In genomic region chr19:49148784-49149651, GRCh38 we compare ENCODE assay signal across 8 cellular contexts. TPM values are rescaled to one million over a fixed set of nuclear protein-coding genes. Genes with fewer than 3 reads are reported as not detected.
DNase-seq lines count a peak whose midpoint lies in the region; ATAC-seq, FAIRE-seq and TF ChIP-seq lines count a peak whose summit lies in the region.

No MANE protein-coding gene starts in this region.

- peaks cover 2% of the 10 kb centered on the region; the same call in 1 of the 2 replicates for H4K20me1 ChIP-seq in DND-41 (ENCODE audit: insufficient read depth, low read length)
- H4K20me1 ChIP-seq in neural progenitor cell (ENCODE audit: low read depth) = peaks cover 6% of the 10 kb centered on the region

- H3K9me3 Mint-ChIP-seq in neural progenitor cell = no peaks in the 10 kb centered on the region

- H3K4me3 ChIP-seq in DND-41 (ENCODE audit: low read depth in 1 of 2, low read length in 2 of 2) = no peak overlapping the region
- peak overlapping the region; percentile 67 for H3K4me3 ChIP-seq in neural progenitor cell

- TF ChIP-seq CTCF in DND-41 (IDR thresholded peaks at IDR 0.05; ENCODE audit: borderline replicate concordance, extremely low read depth, low read length, poor library complexity, severe bottlenecking) (no peak), neural progenitor cell (IDR thresholded peaks at IDR 0.05) (no peak)

- H3K4me3 Mint-ChIP-seq in neural progenitor cell = peak overlapping the region; percentile 96

- H3K4me2 ChIP-seq in DND-41 (ENCODE audit: insufficient read depth, low read length) = no peak overlapping the region
- peak overlapping the region; percentile 92 for H3K4me2 ChIP-seq in neural progenitor cell

- H3K36me3 Mint-ChIP-seq in neural progenitor cell = peaks cover 1% of the 10 kb centered on the region

- H3K27me3 ChIP-seq in DND-41 (ENCODE audit: insufficient read depth, low read length, poor library complexity) = no peaks in the 10 kb centered on the region
- H3K27me3 ChIP-seq in neural progenitor cell = peaks cover 34% of the 10 kb centered on the region

- H3K27ac ChIP-seq in DND-41 (ENCODE audit: low read length) (no peak overlapping the region), neural progenitor cell (no peak overlapping the region)

- ATAC-seq in DND-41 (ENCODE audit: insufficient read depth, low read depth) (no peak), GM21529 (IDR thresholded peaks at IDR 0.05; ENCODE audit: unreplicated experiment) (no peak)

- peaks cover 62% of the 10 kb centered on the region for H3F3A ChIP-seq in neural progenitor cell (ENCODE audit: low read depth)

- H3K4me1 Mint-ChIP-seq in neural progenitor cell = peaks cover 36% of the 10 kb centered on the region

- H2AFZ ChIP-seq in DND-41 (ENCODE audit: low read depth, low read length) (no peak overlapping the region), neural progenitor cell (replicated peaks) (peak overlapping the region; percentile 68)

- 0 out of 2 replicates have a peak, but pooled peaks cover 5% of the 10 kb centered on the region for H3K36me3 ChIP-seq in DND-41 (ENCODE audit: insufficient read depth, low read length)
- no peaks in the 10 kb centered on the region for H3K36me3 ChIP-seq in neural progenitor cell

- FAIRE-seq in frontal cortex (lab: Jason Lieb, UNC) = no peak

- H3K9me3 ChIP-seq in DND-41 (ENCODE audit: insufficient read depth, low read length, severe bottlenecking) = no peaks in the 10 kb centered on the region
- H3K9me3 ChIP-seq in neural progenitor cell (ENCODE audit: low read depth) = no peaks in the 10 kb centered on the region

- no peak overlapping the region for H3K27ac Mint-ChIP-seq in neural progenitor cell

- H3K79me2 ChIP-seq in DND-41 (ENCODE audit: insufficient read depth, low read length) (no peaks in the 10 kb centered on the region), neural progenitor cell (ENCODE audit: low read depth) (no peaks in the 10 kb centered on the region)

- H3K9ac ChIP-seq in DND-41 (ENCODE audit: low read depth, low read length) (no peak overlapping the region), neural progenitor cell (no peak overlapping the region)

- H3K27me3 Mint-ChIP-seq in neural progenitor cell (ENCODE audit: insufficient read depth, low read depth) = peaks cover 3% of the 10 kb centered on the region

- H3K4me1 ChIP-seq in DND-41 (ENCODE audit: insufficient read depth, low read length) = peaks cover 18% of the 10 kb centered on the region
- H3K4me1 ChIP-seq in neural progenitor cell = peaks cover 16% of the 10 kb centered on the region

- DNase-seq in DND-41 (peak; percentile 61), NAMALWA (ENCODE audit: low spot score) (peak; percentile 94), SKM-1 (lab: John Stamatoyannopoulos, UW; ENCODE audit: unreplicated experiment) (peak; percentile 23), frontal cortex (ENCODE audit: low spot score in 2 of 2) (peak; percentile 78 to 96), neural progenitor cell (ENCODE audit: low spot score) (peak; percentile 100), stromal cell of bone marrow (ENCODE audit: low read depth) (peak; percentile 81)
- DNase-seq in activated naive CD4-positive, alpha-beta T cell treated with anti-CD3 and anti-CD28 coated beads, Interleukin-2, amount 50 U/mL, for 16 hours = peak; percentile 83

RNA-seq across cellular contexts. Expression of gene HRC, which starts 6.2 kb away (rescaled TPM):
- total RNA-seq in frontal cortex = 0.41 TPM
- 0.31 TPM in 1 of 2 replicates, not detected in the other for total RNA-seq in neural progenitor cell (ENCODE audit: low replicate concordance)

RNA-seq across cellular contexts. Expression of gene TRPM4, which starts 8.6 kb away (rescaled TPM):
- total RNA-seq in frontal cortex (4.1 TPM), neural progenitor cell (ENCODE audit: low replicate concordance) (3.1 and 11.2 TPM in 2 replicates)

RNA-seq across cellular contexts. Expression of gene PPFIA3, which starts 29.7 kb away (rescaled TPM):
- total RNA-seq in frontal cortex = 47.7 TPM
- 1.8 and 12.0 TPM in 2 replicates for total RNA-seq in neural progenitor cell (ENCODE audit: low replicate concordance)

RNA-seq across cellular contexts. Expression of gene C19orf73, which starts 30.1 kb away (rescaled TPM):
- total RNA-seq in frontal cortex (1.2 TPM), neural progenitor cell (ENCODE audit: low replicate concordance) (1.7 TPM in 1 of 2 replicates, not detected in the other)

RNA-seq across cellular contexts. Expression of gene LIN7B, which starts 34.8 kb away (rescaled TPM):
- 31.0 TPM for total RNA-seq in frontal cortex
- total RNA-seq in neural progenitor cell (ENCODE audit: low replicate concordance) = 9.2 and 9.7 TPM in 2 replicates

Comparison
In these comparisons a context has a peak if more than half of its experiments do, and no peak if none do; other contexts are left out.
1. DNase-seq: peak in every context shown above with its lines; median percentile 100 in neural progenitor cell; 94 in NAMALWA; 87 in frontal cortex; 83 in activated naive CD4-positive, alpha-beta T cell treated with anti-CD3 and anti-CD28 coated beads, Interleukin-2, amount 50 U/mL, for 16 hours; 81 in stromal cell of bone marrow; 61 in DND-41; 23 in SKM-1.